Comparison of ENCODE assay signal across 12 cellular contexts in genomic region chr10:3758491-3758970, GRCh38. TPM values are rescaled to one million over a fixed set of nuclear protein-coding genes. Genes with fewer than 3 reads are reported as not detected.
DNase-seq lines count a peak whose midpoint lies in the region; ATAC-seq and TF ChIP-seq lines count a peak whose summit lies in the region.
"Had no signal": no experiment of that assay in that cellular context is flagged by ENCODE, and none has a peak within 500 bp of the region (broad histone marks: within the 10 kb centered on the region; RNA-seq: fewer than 3 reads in every experiment).

No MANE protein-coding gene starts in this region.

- peaks cover 4% of the 10 kb centered on the region for H3K36me3 Mint-ChIP-seq in activated naive CD4-positive, alpha-beta T cell treated with anti-CD3 and anti-CD28 coated beads for 36 hours (ENCODE audit: low read depth)
- peaks cover 5% of the 10 kb centered on the region for H3K36me3 Mint-ChIP-seq in activated CD4-positive, alpha-beta memory T cell treated with anti-CD3 and anti-CD28 coated beads for 36 hours
- peaks cover 0 to 3% (median 0%) of the 10 kb centered on the region in 3 donors for H3K36me3 Mint-ChIP-seq in immature natural killer cell

- no peak overlapping the region for H3K4me3 ChIP-seq in upper lobe of right lung
- H3K4me3 ChIP-seq: ascending aorta had no signal

- H3K9me3 ChIP-seq in upper lobe of right lung = no peaks in the 10 kb centered on the region
- H3K9me3 ChIP-seq: ascending aorta had no signal

- H3K27ac Mint-ChIP-seq in activated naive CD4-positive, alpha-beta T cell treated with anti-CD3 and anti-CD28 coated beads for 36 hours = peak overlapping the region; percentile 99
- peak overlapping the region; percentile 100 for H3K27ac Mint-ChIP-seq in activated CD4-positive, alpha-beta memory T cell treated with anti-CD3 and anti-CD28 coated beads for 36 hours
- H3K27ac Mint-ChIP-seq in immature natural killer cell = peak overlapping the region; percentile 77 to 97 (median 95)

- no peaks in the 10 kb centered on the region for H3K27me3 Mint-ChIP-seq in activated naive CD4-positive, alpha-beta T cell treated with anti-CD3 and anti-CD28 coated beads for 36 hours (ENCODE audit: low read depth)
- H3K27me3 Mint-ChIP-seq in activated CD4-positive, alpha-beta memory T cell treated with anti-CD3 and anti-CD28 coated beads for 36 hours = no peaks in the 10 kb centered on the region
- H3K27me3 Mint-ChIP-seq in immature natural killer cell (ENCODE audit: low read depth in 3 of 3) = peaks cover 0 to 7% (median 6%) of the 10 kb centered on the region in 3 donors

- POLR2A ChIA-PET in activated CD4-positive, alpha-beta memory T cell treated with anti-CD3 and anti-CD28 coated beads for 36 hours (lab: Charles Lee) = interaction anchor here (1.0 to 6.6 kb wide), 11 partner anchors 13 to 586 kb away, joined by 3 to 112 read pairs (median 8); partner anchors contain the start of genes KLF6 and PITRM1

- CTCF ChIA-PET in activated naive CD4-positive, alpha-beta T cell treated with anti-CD3 and anti-CD28 coated beads for 36 hours (lab: Charles Lee) = interaction anchor here (0.9 kb wide), 1 partner anchor 19 kb away, joined by 3 read pairs; no protein-coding TSS in a partner anchor
- CTCF ChIA-PET in activated CD4-positive, alpha-beta memory T cell treated with anti-CD3 and anti-CD28 coated beads for 36 hours (lab: Charles Lee) = interaction anchor here (0.8 to 2.0 kb wide), 6 partner anchors 16 to 49 kb away, joined by 3 to 10 read pairs (median 5); no protein-coding TSS in a partner anchor

- no peaks in the 10 kb centered on the region for H3K27me3 ChIP-seq in upper lobe of right lung
- H3K27me3 ChIP-seq: ascending aorta had no signal

- H3K4me1 ChIP-seq in upper lobe of right lung = peaks cover 11% of the 10 kb centered on the region

- no peak overlapping the region for H3K4me3 Mint-ChIP-seq in activated naive CD4-positive, alpha-beta T cell treated with anti-CD3 and anti-CD28 coated beads for 36 hours
- peak overlapping the region; percentile 71 for H3K4me3 Mint-ChIP-seq in activated CD4-positive, alpha-beta memory T cell treated with anti-CD3 and anti-CD28 coated beads for 36 hours
- H3K4me3 Mint-ChIP-seq in immature natural killer cell = peak overlapping the region in 3 of 5 donors; percentile 78 to 79 (median 79)

- intact Hi-C loops in activated naive CD4-positive, alpha-beta T cell treated with anti-CD3 and anti-CD28 coated beads for 36 hours (cut with micrococcal nuclease) = loop anchor here (1.0 to 5.0 kb wide), 9 partner anchors 18 to 894 kb away; no protein-coding TSS in a partner anchor
- intact Hi-C loops in activated CD4-positive, alpha-beta memory T cell treated with anti-CD3 and anti-CD28 coated beads for 36 hours (cut with micrococcal nuclease) = loop anchor here (1.0 to 10.0 kb wide), 10 partner anchors 19 to 894 kb away; no protein-coding TSS in a partner anchor
- intact Hi-C loops in upper lobe of right lung (cut with DNase I) = no loop called here

- peak overlapping the region; percentile 42 for H3K27ac ChIP-seq in upper lobe of right lung
- H3K27ac ChIP-seq: ascending aorta had no signal

- H3K4me1 Mint-ChIP-seq in activated naive CD4-positive, alpha-beta T cell treated with anti-CD3 and anti-CD28 coated beads for 36 hours (ENCODE audit: low read depth) = peaks cover 83% of the 10 kb centered on the region
- peaks cover 89% of the 10 kb centered on the region for H3K4me1 Mint-ChIP-seq in activated CD4-positive, alpha-beta memory T cell treated with anti-CD3 and anti-CD28 coated beads for 36 hours (ENCODE audit: low read depth)
- H3K4me1 Mint-ChIP-seq in immature natural killer cell = peaks cover 36 to 41% of the 10 kb centered on the region in 2 donors

- ATAC-seq in upper lobe of right lung (no peak), GM18519 (IDR thresholded peaks at IDR 0.05; ENCODE audit: low FRiP score, unreplicated experiment) (no peak)
- ATAC-seq: left ventricle myocardium superior had no signal

- no peak for TF ChIP-seq CTCF in upper lobe of right lung (IDR thresholded peaks at IDR 0.05)

- no peak for DNase-seq in activated naive CD4-positive, alpha-beta T cell treated with anti-CD3 and anti-CD28 coated beads for 36 hours
- DNase-seq in activated naive CD4-positive, alpha-beta T cell (lab: John Stamatoyannopoulos, UW) = no peak
- DNase-seq in activated CD4-positive, alpha-beta memory T cell treated with anti-CD3 and anti-CD28 coated beads for 36 hours = no peak
- DNase-seq in immature natural killer cell = no peak
- DNase-seq in upper lobe of right lung = no peak
- no peak for DNase-seq in effector CD8-positive, alpha-beta T cell (lab: John Stamatoyannopoulos, UW)
- DNase-seq in NCI-H82 treated with DMSO at 0.1 percent for 48 hours (lab: John Stamatoyannopoulos, UW; ENCODE audit: unreplicated experiment) = no peak
- DNase-seq: DMS79, NCI-H2081 treated with DMSO at 0.1 percent for 48 hours had no signal

- no peaks in the 10 kb centered on the region for H3K36me3 ChIP-seq in upper lobe of right lung
- H3K36me3 ChIP-seq: ascending aorta had no signal

- peaks cover 6% of the 10 kb centered on the region for H3K9me3 Mint-ChIP-seq in activated naive CD4-positive, alpha-beta T cell treated with anti-CD3 and anti-CD28 coated beads for 36 hours
- H3K9me3 Mint-ChIP-seq in activated CD4-positive, alpha-beta memory T cell treated with anti-CD3 and anti-CD28 coated beads for 36 hours = peaks cover 11% of the 10 kb centered on the region
- H3K9me3 Mint-ChIP-seq in immature natural killer cell = no peaks in the 10 kb centered on the region

RNA-seq across cellular contexts. Expression of gene KLF6, which starts 26.5 kb away (rescaled TPM):
- total RNA-seq in activated naive CD4-positive, alpha-beta T cell treated with anti-CD3 and anti-CD28 coated beads for 36 hours = 10 to 100 TPM; 78.9 to 82.1 TPM
- total RNA-seq in activated CD4-positive, alpha-beta memory T cell treated with anti-CD3 and anti-CD28 coated beads for 36 hours = 100 to 1,000 TPM; 144 to 151 TPM
- polyA plus RNA-seq in immature natural killer cell = 100 to 1,000 TPM; 343 to 423 (median 353) TPM
- total RNA-seq in upper lobe of right lung = 247 TPM
